In genomic region chr11:434496-434895, GRCh38 we compare ENCODE assay signal across 20 cellular contexts. TPM values are rescaled to one million over a fixed set of nuclear protein-coding genes. Genes with fewer than 3 reads are reported as not detected.
DNase-seq lines count a peak whose midpoint lies in the region; ATAC-seq and TF ChIP-seq lines count a peak whose summit lies in the region.
"Had no signal": no experiment of that assay in that cellular context is flagged by ENCODE, and none has a peak within 500 bp of the region (broad histone marks: within the 10 kb centered on the region; RNA-seq: fewer than 3 reads in every experiment).

No MANE protein-coding gene starts in this region.

- H3K4me3 Mint-ChIP-seq in activated naive CD4-positive, alpha-beta T cell treated with anti-CD3 and anti-CD28 coated beads, Interleukin-2, amount 10 ng/mL, durations not matched to agents 7 days and 5 days, result no peak overlapping the region
- H3K4me3 Mint-ChIP-seq in T-helper 17 cell, result no peak overlapping the region
- H3K4me3 Mint-ChIP-seq: CD14-positive monocyte; CD4-positive, alpha-beta memory T cell; HFFc6 had no signal

- no peaks in the 10 kb centered on the region for H3K9me3 Mint-ChIP-seq in activated naive CD4-positive, alpha-beta T cell treated with anti-CD3 and anti-CD28 coated beads, Interleukin-2, amount 10 ng/mL, durations not matched to agents 7 days and 5 days
- H3K9me3 Mint-ChIP-seq: CD4-positive, alpha-beta memory T cell; HFFc6 had no signal

- peaks cover 15% of the 10 kb centered on the region for H3K36me3 Mint-ChIP-seq in activated naive CD4-positive, alpha-beta T cell treated with anti-CD3 and anti-CD28 coated beads, Interleukin-2, amount 10 ng/mL, durations not matched to agents 7 days and 5 days
- H3K36me3 Mint-ChIP-seq in T-helper 17 cell (ENCODE audit: low read depth), result no peaks in the 10 kb centered on the region
- H3K36me3 Mint-ChIP-seq: CD14-positive monocyte had no signal

- H3K36me3 ChIP-seq in mucosa of descending colon (ENCODE audit: low read depth), result no peaks in the 10 kb centered on the region
- no peaks in the 10 kb centered on the region for H3K36me3 ChIP-seq in ovary
- H3K36me3 ChIP-seq: BLaER1 had no signal

- no peaks in the 10 kb centered on the region for H3K9me3 ChIP-seq in right cardiac atrium (ENCODE audit: control insufficient read depth, low read length)
- no peaks in the 10 kb centered on the region for H3K9me3 ChIP-seq in T-helper 17 cell (ENCODE audit: control insufficient read depth, low read length, poor library complexity, severe bottlenecking)
- no peaks in the 10 kb centered on the region for H3K9me3 ChIP-seq in mucosa of descending colon
- no peaks in the 10 kb centered on the region for H3K9me3 ChIP-seq in ovary
- H3K9me3 ChIP-seq: BLaER1 had no signal

- in situ Hi-C loops in GM13977 (cut with MboI; ENCODE audit: low pct_unique_long_range_greater_than_20kb, low sequenced_read_pairs, unreplicated experiment), result no loop called here

- TF ChIP-seq CTCF in mucosa of descending colon (IDR thresholded peaks at IDR 0.05), result no peak
- TF ChIP-seq CTCF in GM13977 (IDR thresholded peaks at IDR 0.05; ENCODE audit: extremely low read depth, insufficient read depth, missing control alignments), result no peak
- TF ChIP-seq CTCF in ovary (IDR thresholded peaks at IDR 0.05), result no peak

- WGBS in right cardiac atrium, result 85% methylated on average over 16 of the region's 16 CpGs
- 72 to 76% (median 76%) methylated on average over 15 to 16 of the region's 16 CpGs for WGBS in ovary, 3 donors

- peaks cover 21% of the 10 kb centered on the region for H3K4me1 Mint-ChIP-seq in activated naive CD4-positive, alpha-beta T cell treated with anti-CD3 and anti-CD28 coated beads, Interleukin-2, amount 10 ng/mL, durations not matched to agents 7 days and 5 days
- peaks cover 16% of the 10 kb centered on the region for H3K4me1 Mint-ChIP-seq in T-helper 17 cell
- H3K4me1 Mint-ChIP-seq: CD14-positive monocyte had no signal

- no peak for TF ChIP-seq POLR2A in ovary (IDR thresholded peaks at IDR 0.05)

- TF ChIP-seq EP300 in ovary (IDR thresholded peaks at IDR 0.05), result no peak

- CTCF ChIA-PET in activated naive CD4-positive, alpha-beta T cell treated with anti-CD3 and anti-CD28 coated beads, Interleukin-2, amount 10 ng/mL, durations not matched to agents 7 days and 5 days (lab: Charles Lee), result no interaction called here

- no peaks in the 10 kb centered on the region for H3K27me3 Mint-ChIP-seq in activated naive CD4-positive, alpha-beta T cell treated with anti-CD3 and anti-CD28 coated beads, Interleukin-2, amount 10 ng/mL, durations not matched to agents 7 days and 5 days
- H3K27me3 Mint-ChIP-seq in T-helper 17 cell, result no peaks in the 10 kb centered on the region
- H3K27me3 Mint-ChIP-seq: CD4-positive, alpha-beta memory T cell had no signal

- H3K27me3 ChIP-seq in right cardiac atrium (ENCODE audit: control insufficient read depth, insufficient read depth) (no peaks in the 10 kb centered on the region), ovary (no peaks in the 10 kb centered on the region)
- H3K27me3 ChIP-seq: BLaER1 had no signal

- H3K4me3 ChIP-seq in right cardiac atrium (ENCODE audit: low read length) (no peak overlapping the region), mucosa of descending colon (no peak overlapping the region), ovary (no peak overlapping the region)
- H3K4me3 ChIP-seq: BLaER1 had no signal

- H3K27ac ChIP-seq in right cardiac atrium (ENCODE audit: low read length) (no peak overlapping the region), ovary (no peak overlapping the region)
- H3K27ac ChIP-seq: BLaER1 had no signal

- no peak for ATAC-seq in right cardiac atrium
- no peak for ATAC-seq in Right ventricle myocardium superior (ENCODE audit: poor library complexity)
- no peak for ATAC-seq in T-helper 17 cell
- ATAC-seq in mucosa of descending colon, result no peak
- ATAC-seq: HCT116 had no signal

- DNase-seq in activated naive CD4-positive, alpha-beta T cell treated with anti-CD3 and anti-CD28 coated beads, Interleukin-2, amount 50 U/mL, for 16 hours, result peak; percentile 6
- DNase-seq in activated naive CD4-positive, alpha-beta T cell treated with anti-CD3 and anti-CD28 coated beads, Interleukin-2, amount 10 ng/mL, durations not matched to agents 7 days and 5 days, result no peak
- peak; percentile 6 to 32 (median 25) for DNase-seq in right cardiac atrium
- DNase-seq in Right ventricle myocardium superior, result no peak
- DNase-seq in T-helper 17 cell, result no peak
- DNase-seq in mucosa of descending colon, result peak in 2 of 3 donors; percentile 8 to 36
- DNase-seq in GM13977 (ENCODE audit: low spot score), result no peak
- no peak for DNase-seq in ovary
- DNase-seq: 8988T, DMS153, DMS79, GDM1, GOT3, H7, HFFc6 had no signal

- intact Hi-C loops in right cardiac atrium (cut with DNase I) (no loop called here), Right ventricle myocardium superior (cut with DNase I) (no loop called here), mucosa of descending colon (cut with DNase I, micrococcal nuclease) (no loop called here), ovary (cut with DNase I) (no loop called here)

- no peak overlapping the region for H3K27ac Mint-ChIP-seq in activated naive CD4-positive, alpha-beta T cell treated with anti-CD3 and anti-CD28 coated beads, Interleukin-2, amount 10 ng/mL, durations not matched to agents 7 days and 5 days
- H3K27ac Mint-ChIP-seq in T-helper 17 cell, result peak overlapping the region; percentile 57
- H3K27ac Mint-ChIP-seq: HFFc6 had no signal

- H3K4me1 ChIP-seq in right cardiac atrium (ENCODE audit: control insufficient read depth, insufficient read depth, low read length), result no peaks in the 10 kb centered on the region
- H3K4me1 ChIP-seq in mucosa of descending colon (ENCODE audit: low read depth), result no peaks in the 10 kb centered on the region
- no peaks in the 10 kb centered on the region for H3K4me1 ChIP-seq in ovary (ENCODE audit: insufficient read depth)

RNA-seq across cellular contexts. Expression of gene ANO9, which starts 7.3 kb away (rescaled TPM):
- under 1 TPM; 0.14 to 0.46 (median 0.20) TPM for total RNA-seq in right cardiac atrium
- polyA plus RNA-seq in right cardiac atrium, result 0.20 TPM
- total RNA-seq in Right ventricle myocardium superior, result 0.08 TPM
- 100 to 1,000 TPM; 131 to 165 TPM for total RNA-seq in T-helper 17 cell
- 100 to 1,000 TPM in 2 of 3 donors, 10 to 100 TPM in 1; 85.2 to 179 (median 131) TPM for total RNA-seq in mucosa of descending colon
- 10 to 100 TPM in 1 of 7 donors, 1 to 10 TPM in 2, under 1 TPM in 4; 0.15 to 11.4 (median 0.82) TPM for total RNA-seq in ovary
- under 1 TPM; 0.12 to 0.31 TPM for polyA plus RNA-seq in ovary
- total RNA-seq: A673, HFFc6 had no signal

RNA-seq across cellular contexts. Expression of gene PTDSS2, which starts 15.6 kb away (rescaled TPM):
- total RNA-seq in right cardiac atrium (10 to 100 TPM; 30.2 to 33.3 (median 30.9) TPM), Right ventricle myocardium superior (25.5 TPM), T-helper 17 cell (10 to 100 TPM; 21.8 to 24.5 TPM), mucosa of descending colon (10 to 100 TPM; 19.2 to 34.8 (median 27.3) TPM), ovary (10 to 100 TPM; 34.4 to 56.5 (median 42.7) TPM)
- polyA plus RNA-seq in right cardiac atrium (30.7 TPM), ovary (10 to 100 TPM; 17.1 to 38.6 TPM)

RNA-seq across cellular contexts. Expression of gene SIGIRR, which starts 19.7 kb away (rescaled TPM):
- total RNA-seq in right cardiac atrium, result 10 to 100 TPM; 28.6 to 42.4 (median 35.1) TPM
- polyA plus RNA-seq in right cardiac atrium, result 61.8 TPM
- total RNA-seq in Right ventricle myocardium superior, result 38.6 TPM
- total RNA-seq in T-helper 17 cell, result 100 to 1,000 TPM; 353 to 409 TPM
- total RNA-seq in mucosa of descending colon, result 100 to 1,000 TPM; 103 to 190 (median 116) TPM
- total RNA-seq in ovary, result 10 to 100 TPM; 15.0 to 52.6 (median 27.5) TPM
- polyA plus RNA-seq in ovary, result 10 to 100 TPM in 1 of 2 donors, 1 to 10 TPM in 1; 1.5 to 39.5 TPM

RNA-seq across cellular contexts. Expression of gene PKP3, which starts 40.5 kb away (rescaled TPM):
- total RNA-seq in right cardiac atrium, result under 1 TPM; 0.26 to 0.88 (median 0.63) TPM
- polyA plus RNA-seq in right cardiac atrium, result 0.36 TPM
- 0.86 TPM for total RNA-seq in Right ventricle myocardium superior
- not detected for total RNA-seq in T-helper 17 cell
- total RNA-seq in mucosa of descending colon, result 100 to 1,000 TPM in 2 of 3 donors, 10 to 100 TPM in 1; 73.3 to 174 (median 143) TPM
- 10 to 100 TPM in 1 of 7 donors, 1 to 10 TPM in 4, under 1 TPM in 2; 0.30 to 56.8 (median 3.4) TPM for total RNA-seq in ovary
- polyA plus RNA-seq in ovary, result under 1 TPM in 1 of 2 donors, not detected in 1; 0.21 TPM
- total RNA-seq: A673; CD4-positive, alpha-beta memory T cell had no signal
- polyA plus RNA-seq: CD14-positive monocyte had no signal

Comparison
In these comparisons a context has a peak if more than half of its experiments do, and no peak if none do; other contexts are left out.
1. DNase-seq: peak in activated naive CD4-positive, alpha-beta T cell treated with anti-CD3 and anti-CD28 coated beads, Interleukin-2, amount 50 U/mL, for 16 hours (single experiment), right cardiac atrium (3 of 3) and mucosa of descending colon (2 of 3); none in activated naive CD4-positive, alpha-beta T cell treated with anti-CD3 and anti-CD28 coated beads, Interleukin-2, amount 10 ng/mL, durations not matched to agents 7 days and 5 days (single experiment), Right ventricle myocardium superior (single experiment), T-helper 17 cell (0 of 3), GM13977 (single experiment) and ovary (0 of 5).
2. RNA of gene ANO9, which starts 7.3 kb away (total RNA-seq): 131 to 165 TPM in T-helper 17 cell and 85.2 to 179 TPM in mucosa of descending colon; 0.15 to 11.4 TPM in ovary, 0.14 to 0.46 TPM in right cardiac atrium and 0.08 TPM in Right ventricle myocardium superior (single experiment); every median in the first group is over 4 times any median in the second.